Comparison of ENCODE assay signal across 8 cellular contexts in the genomic region with DNA sequence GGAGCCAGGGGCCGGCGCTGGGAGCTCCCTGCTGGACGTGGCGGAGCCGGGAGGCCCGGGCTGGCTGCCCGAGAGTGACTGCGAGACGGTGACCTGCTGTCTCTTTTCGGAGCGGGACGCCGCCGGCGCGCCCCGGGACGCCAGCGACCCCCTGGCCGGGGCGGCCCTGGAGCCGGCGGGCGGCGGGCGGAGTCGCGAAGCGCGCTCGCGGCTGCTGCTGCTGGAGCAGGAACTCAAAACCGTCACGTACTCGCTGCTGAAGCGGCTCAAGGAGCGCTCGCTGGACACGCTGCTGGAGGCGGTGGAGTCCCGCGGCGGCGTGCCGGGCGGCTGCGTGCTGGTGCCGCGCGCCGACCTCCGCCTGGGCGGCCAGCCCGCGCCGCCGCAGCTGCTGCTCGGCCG. TPM values are rescaled to one million over a fixed set of nuclear protein-coding genes. Genes with fewer than 3 reads are reported as not detected.
A peak's percentile ranks its signal among the peaks of the same experiment; 100 is the strongest.
DNase-seq lines count a peak whose midpoint lies in the region; ATAC-seq and TF ChIP-seq lines count a peak whose summit lies in the region.

No MANE protein-coding gene starts in this region.

- no CpG with 5 or more reads among the region's 59 CpGs for WGBS in H9 (ENCODE audit: extremely low coverage, insufficient read length, low lambda C conversion rate)

- H3K14ac ChIP-seq in H9 (ENCODE audit: insufficient read depth, low read length): no peak overlapping the region

- no peak for TF ChIP-seq CTCF in AG04449 (IDR thresholded peaks at IDR 0.05; ENCODE audit: insufficient read depth, low read length, missing control alignments)
- TF ChIP-seq CTCF in H9 (conservative IDR thresholded peaks at IDR 0.05): no peak

- no peak overlapping the region for H4K5ac ChIP-seq in H9 (ENCODE audit: insufficient read length, low read depth, low read length)

- H3K9me3 ChIP-seq in H9 (ENCODE audit: control insufficient read depth, low read depth, low read length): no peaks in the 10 kb centered on the region
- H3K9me3 ChIP-seq in subcutaneous abdominal adipose tissue (ENCODE audit: control insufficient read depth in 5 of 5, low read length in 5 of 5): no peaks in the 10 kb centered on the region

- no peaks in the 10 kb centered on the region for H4K20me1 ChIP-seq in H9 (ENCODE audit: control insufficient read depth, insufficient read depth, insufficient read length)

- H4K91ac ChIP-seq in H9 (ENCODE audit: insufficient read length, low read depth, low read length): no peak overlapping the region

- POLR2A ChIA-PET in AG04449 (lab: Yijun Ruan, JAX): interaction anchor here (1.0 to 1.4 kb wide), 2 partner anchors 11 to 20 kb away, joined by 3 to 4 read pairs; no protein-coding TSS in a partner anchor

- peaks cover 0 to 3% (median 0%) of the 10 kb centered on the region in 5 donors for H3K36me3 ChIP-seq in subcutaneous abdominal adipose tissue (ENCODE audit: control insufficient read depth in 5 of 5, insufficient read depth in 5 of 5, low read length in 5 of 5)

- H3K27ac ChIP-seq in H9 (ENCODE audit: insufficient read length, low read depth, low read length) (no peak overlapping the region), subcutaneous abdominal adipose tissue (ENCODE audit: low read depth, low read length) (no peak overlapping the region)

- H2BK12ac ChIP-seq in H9 (ENCODE audit: insufficient read length, low read depth, low read length): no peak overlapping the region

- peaks cover 34 to 52% of the 10 kb centered on the region in 2 experiments for H3K4me1 Mint-ChIP-seq in H9
- H3K4me1 Mint-ChIP-seq in activated T-cell treated with anti-CD3 and anti-CD28 coated beads, Interleukin-2, amount 50 U/mL, for 72 hours (ENCODE audit: low read depth): peaks cover 16% of the 10 kb centered on the region

- H2AK5ac ChIP-seq in H9 (ENCODE audit: insufficient read length, low read length): no peak overlapping the region

- H2AFZ ChIP-seq in H9 (ENCODE audit: low read length): no peak overlapping the region

- H3K4me1 ChIP-seq in H9 (ENCODE audit: insufficient read depth, low read length) (0 out of 2 replicates have a peak, but pooled peaks cover 2% of the 10 kb centered on the region), subcutaneous abdominal adipose tissue (ENCODE audit: control insufficient read depth in 5 of 5, insufficient read depth in 5 of 5, low read length in 5 of 5) (peaks cover 3 to 73% (median 63%) of the 10 kb centered on the region in 5 donors)

- H3K4me2 ChIP-seq in H9 (ENCODE audit: insufficient read depth, insufficient read length, low read length): peak overlapping the region; percentile 27

- H2BK20ac ChIP-seq in H9 (ENCODE audit: low read depth, low read length, poor library complexity, severe bottlenecking): no peak overlapping the region

- peaks cover 22% of the 10 kb centered on the region for H3K23me2 ChIP-seq in H9 (ENCODE audit: insufficient read length, low read depth, low read length, poor library complexity, severe bottlenecking)

- no peak for ATAC-seq in activated T-cell treated with anti-CD3 and anti-CD28 coated beads, Interleukin-2, amount 50 U/mL, for 72 hours (replicated peaks in 1 of 2)
- no peak for ATAC-seq in GM19397 (IDR thresholded peaks at IDR 0.05; ENCODE audit: unreplicated experiment)
- ATAC-seq in GM19467 (IDR thresholded peaks at IDR 0.05; ENCODE audit: unreplicated experiment): no peak

- H3K18ac ChIP-seq in H9 (ENCODE audit: insufficient read length, low read depth, low read length): no peak overlapping the region

- no peak overlapping the region for H4K8ac ChIP-seq in H9 (replicated peaks; ENCODE audit: insufficient read length, low read depth, low read length)

- H3K27me3 ChIP-seq in H9 (ENCODE audit: insufficient read depth, low read length) (peaks cover 14% of the 10 kb centered on the region), subcutaneous abdominal adipose tissue (ENCODE audit: control insufficient read depth in 5 of 5, insufficient read depth in 4 of 5, low read length in 5 of 5) (no peaks in the 10 kb centered on the region)

- CTCF ChIA-PET in AG04449 (lab: Yijun Ruan, JAX): interaction anchor here (0.6 to 19.8 kb wide), 11 partner anchors 10 to 149 kb away, joined by 3 to 234 read pairs (median 8); no protein-coding TSS in a partner anchor

- H3K27ac Mint-ChIP-seq in H9: no peak overlapping the region
- H3K27ac Mint-ChIP-seq in activated T-cell treated with anti-CD3 and anti-CD28 coated beads, Interleukin-2, amount 50 U/mL, for 72 hours: no peak overlapping the region

- no peak overlapping the region for H3K23ac ChIP-seq in H9 (ENCODE audit: insufficient read length, low read depth, low read length)

- H2BK15ac ChIP-seq in H9 (ENCODE audit: low read depth, low read length): no peak overlapping the region

- no peaks in the 10 kb centered on the region for H3K79me1 ChIP-seq in H9 (ENCODE audit: insufficient read depth, low read depth, low read length, poor library complexity, severe bottlenecking)

- peaks cover 0 to 9% (median 2%) of the 10 kb centered on the region in 3 experiments; a peak in 5 of 7 replicates for H3K36me3 Mint-ChIP-seq in H9 (ENCODE audit: insufficient read depth in 1 of 3, low read depth in 3 of 3)
- peaks cover 2% of the 10 kb centered on the region in 2 donors for H3K36me3 Mint-ChIP-seq in activated T-cell treated with anti-CD3 and anti-CD28 coated beads, Interleukin-2, amount 50 U/mL, for 72 hours (ENCODE audit: insufficient read depth in 2 of 2)

- H2BK120ac ChIP-seq in H9 (ENCODE audit: low read depth, low read length, poor library complexity, severe bottlenecking): no peak overlapping the region

- H3K79me2 ChIP-seq in H9 (ENCODE audit: insufficient read depth, low read length): no peaks in the 10 kb centered on the region

- H3T11ph ChIP-seq in H9 (ENCODE audit: low read length): no peak overlapping the region

- no peak overlapping the region for H3K4ac ChIP-seq in H9 (ENCODE audit: low read depth, low read length)

- H2BK5ac ChIP-seq in H9 (ENCODE audit: insufficient read length, low read length): no peak overlapping the region

- no peak overlapping the region for H3K9ac ChIP-seq in H9 (ENCODE audit: extremely low read depth, insufficient read length, low read length)
- peak overlapping the region in 3 of 5 donors; percentile 24 to 79 (median 60) for H3K9ac ChIP-seq in subcutaneous abdominal adipose tissue (ENCODE audit: low read length in 5 of 5)

- DNase-seq in AG04449 (ENCODE audit: low read depth, low spot score) (no peak), H9 (no peak), NCI-H2029 treated with DMSO at 0.1 percent for 48 hours (lab: John Stamatoyannopoulos, UW) (no peak)
- peak; percentile 30 to 31 for DNase-seq in activated T-cell treated with anti-CD3 and anti-CD28 coated beads, Interleukin-2, amount 50 U/mL, for 72 hours

- H3K9me3 Mint-ChIP-seq in H9: peaks cover 0 to 1% of the 10 kb centered on the region in 2 experiments; a peak in 2 of 5 replicates
- no peaks in the 10 kb centered on the region for H3K9me3 Mint-ChIP-seq in activated T-cell treated with anti-CD3 and anti-CD28 coated beads, Interleukin-2, amount 50 U/mL, for 72 hours

- H3K4me3 ChIP-seq in AG04449 (ENCODE audit: low read depth, low read length) (peak overlapping the region; percentile 83), iPS-11a (ENCODE audit: low read depth, low read length) (peak overlapping the region; percentile 47), subcutaneous abdominal adipose tissue (ENCODE audit: low read depth in 1 of 5, low read length in 5 of 5) (peak overlapping the region in 4 of 5 donors; percentile 84 to 87 (median 85))

- no peak overlapping the region for H3K56ac ChIP-seq in H9 (ENCODE audit: insufficient read length, low read depth, low read length)

- no peak overlapping the region for H3K4me3 Mint-ChIP-seq in H9
- no peak overlapping the region for H3K4me3 Mint-ChIP-seq in activated T-cell treated with anti-CD3 and anti-CD28 coated beads, Interleukin-2, amount 50 U/mL, for 72 hours

- H3K27me3 Mint-ChIP-seq in H9 (ENCODE audit: low read depth): peaks cover 27% of the 10 kb centered on the region
- H3K27me3 Mint-ChIP-seq in activated T-cell treated with anti-CD3 and anti-CD28 coated beads, Interleukin-2, amount 50 U/mL, for 72 hours (ENCODE audit: low read depth): peaks cover 28% of the 10 kb centered on the region

RNA-seq across cellular contexts. Expression of a gene that starts 1.5 kb away (rescaled TPM):
- total RNA-seq in H9 (2021): 6.0 and 6.8 TPM in 2 replicates
- total RNA-seq in activated T-cell treated with anti-CD3 and anti-CD28 coated beads, Interleukin-2, amount 50 U/mL, for 72 hours: under 1 TPM; 0.31 to 0.35 TPM

Comparison
In these comparisons a context has a peak if more than half of its experiments do, and no peak if none do; other contexts are left out.
1. DNase-seq: peak in activated T-cell treated with anti-CD3 and anti-CD28 coated beads, Interleukin-2, amount 50 U/mL, for 72 hours (2 of 2); none in AG04449 (single experiment), H9 (single experiment) and NCI-H2029 treated with DMSO at 0.1 percent for 48 hours (single experiment).
2. Peak in every context shown above with its lines, with median percentiles within 50 percentile points of each other: H3K4me3 ChIP-seq.